25 cellular contexts compared by ENCODE assay signal in the genomic region with DNA sequence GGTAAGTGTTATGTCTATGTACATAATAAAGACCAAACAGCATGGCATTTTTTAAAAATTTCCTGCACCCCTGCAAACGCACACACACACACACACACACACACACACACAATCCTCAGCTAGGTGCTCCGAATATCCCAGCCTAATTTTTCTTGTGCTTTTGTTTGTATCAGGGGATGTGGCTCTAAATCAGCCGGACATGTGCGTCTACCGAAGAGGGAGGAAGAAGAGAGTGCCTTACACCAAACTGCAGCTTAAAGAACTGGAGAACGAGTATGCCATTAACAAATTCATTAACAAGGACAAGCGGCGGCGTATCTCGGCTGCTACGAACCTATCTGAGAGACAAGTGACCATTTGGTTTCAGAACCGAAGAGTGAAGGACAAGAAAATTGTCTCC. TPM values are rescaled to one million over a fixed set of nuclear protein-coding genes. Genes with fewer than 3 reads are reported as not detected.
A peak's percentile ranks its signal among the peaks of the same experiment; 100 is the strongest.
DNase-seq lines count a peak whose midpoint lies in the region; ATAC-seq and TF ChIP-seq lines count a peak whose summit lies in the region.
"Had no signal": no experiment of that assay in that cellular context is flagged by ENCODE, and none has a peak within 500 bp of the region (broad histone marks: within the 10 kb centered on the region; RNA-seq: fewer than 3 reads in every experiment).

No MANE protein-coding gene starts in this region.

- no peak overlapping the region for H3K9ac ChIP-seq in smooth muscle cell (ENCODE audit: low read depth)
- H3K9ac ChIP-seq: KMS-11 had no signal

- H4K20me1 ChIP-seq in smooth muscle cell (ENCODE audit: low read depth): no peaks in the 10 kb centered on the region

- 12% methylated on average over 12 of the region's 12 CpGs for WGBS in smooth muscle cell (ENCODE audit: low lambda C conversion rate)

- no peak overlapping the region for H3K27ac ChIP-seq in smooth muscle cell (ENCODE audit: low read depth)
- H3K27ac ChIP-seq: adrenal gland, breast epithelium, colonic mucosa, esophagus squamous epithelium, gastrocnemius medialis, KMS-11, lower lobe of right lung, psoas muscle had no signal

- H3K4me1 Mint-ChIP-seq in activated T-helper 17 cell treated with anti-CD3 and anti-CD28 coated beads, Interleukin-2, amount 50 U/mL, for 72 hours: peaks cover 8% of the 10 kb centered on the region

- H3K9me3 Mint-ChIP-seq in activated T-helper 17 cell treated with anti-CD3 and anti-CD28 coated beads, Interleukin-2, amount 50 U/mL, for 72 hours: peaks cover 9% of the 10 kb centered on the region
- H3K9me3 Mint-ChIP-seq: activated CD4-positive, alpha-beta memory T cell treated with anti-CD3 and anti-CD28 coated beads, Interleukin-2, amount 10 ng/mL, durations not matched to agents 7 days and 5 days; T-helper 2 cell treated with Interferon-gamma antibody and Interleukin-4, amounts not matched to agents 5 μg/mL and 100 μg/mL, for 36 hours had no signal

- peak overlapping the region; percentile 23 for H3K4me3 Mint-ChIP-seq in activated T-helper 17 cell treated with anti-CD3 and anti-CD28 coated beads, Interleukin-2, amount 50 U/mL, for 72 hours
- H3K4me3 Mint-ChIP-seq: activated CD4-positive, alpha-beta memory T cell treated with anti-CD3 and anti-CD28 coated beads, Interleukin-2, amount 10 ng/mL, durations not matched to agents 7 days and 5 days; T-helper 2 cell treated with Interferon-gamma antibody and Interleukin-4, amounts not matched to agents 5 μg/mL and 100 μg/mL, for 36 hours had no signal

- no peaks in the 10 kb centered on the region for H3K79me2 ChIP-seq in smooth muscle cell (ENCODE audit: low read depth)

- H3K4me2 ChIP-seq in smooth muscle cell: no peak overlapping the region
- H3K4me2 ChIP-seq: KMS-11 had no signal

- H3K27me3 ChIP-seq in HAP-1 (ENCODE audit: low read depth): no peaks in the 10 kb centered on the region
- peaks cover 100% of the 10 kb centered on the region for H3K27me3 ChIP-seq in smooth muscle cell (ENCODE audit: low read depth)

- TF ChIP-seq CTCF in smooth muscle cell (IDR thresholded peaks at IDR 0.05; ENCODE audit: borderline replicate concordance, insufficient read depth, poor library complexity, severe bottlenecking): no peak

- H3K4me3 ChIP-seq in HAP-1 (peak overlapping the region; percentile 41), smooth muscle cell (peak overlapping the region; percentile 58)
- H3K4me3 ChIP-seq: adrenal gland, breast epithelium, colonic mucosa, esophagus squamous epithelium, lower lobe of right lung, psoas muscle had no signal

- peaks cover 30% of the 10 kb centered on the region for H3K4me1 ChIP-seq in HAP-1
- no peaks in the 10 kb centered on the region for H3K4me1 ChIP-seq in smooth muscle cell (ENCODE audit: low read depth)

- H3F3A ChIP-seq in smooth muscle cell (ENCODE audit: low read depth): peaks cover 3% of the 10 kb centered on the region

- in situ Hi-C loops in HAP-1 (cut with MboI; ENCODE audit: low sequenced_read_pairs): loop anchor here (10.0 to 25.0 kb wide), 3 partner anchors 730 to 1382 kb away; no protein-coding TSS in a partner anchor

- H2AFZ ChIP-seq in smooth muscle cell (ENCODE audit: low read depth): no peak overlapping the region

- H3K9me3 ChIP-seq in HAP-1 (no peaks in the 10 kb centered on the region), smooth muscle cell (replicated peaks; ENCODE audit: low read depth) (no peaks in the 10 kb centered on the region)
- H3K9me3 ChIP-seq: adrenal gland, breast epithelium, colonic mucosa, esophagus squamous epithelium, gastrocnemius medialis, lower lobe of right lung, psoas muscle had no signal

- ATAC-seq in activated T-helper 17 cell treated with anti-CD3 and anti-CD28 coated beads, Interleukin-2, amount 50 U/mL, for 72 hours (replicated peaks): no peak
- ATAC-seq in GM19328 (IDR thresholded peaks at IDR 0.05; ENCODE audit: unreplicated experiment) (no peak), HG03571 (IDR thresholded peaks at IDR 0.05; ENCODE audit: unreplicated experiment) (no peak)
- ATAC-seq: gastrocnemius medialis, lower lobe of right lung, psoas muscle had no signal

- peaks cover 23% of the 10 kb centered on the region for H3K36me3 Mint-ChIP-seq in activated T-helper 17 cell treated with anti-CD3 and anti-CD28 coated beads, Interleukin-2, amount 50 U/mL, for 72 hours (ENCODE audit: low read depth)

- peak; percentile 14 to 16 for DNase-seq in activated T-cell treated with anti-CD3 and anti-CD28 coated beads, Interleukin-2, amount 50 U/mL, for 48 hours
- DNase-seq in activated T-cell treated with anti-CD3 and anti-CD28 coated beads for 4 hours: no peak
- no peak for DNase-seq in HAP-1 (ENCODE audit: low spot score in 2 of 2)
- no peak for DNase-seq in smooth muscle cell (lab: John Stamatoyannopoulos, UW; ENCODE audit: unreplicated experiment)
- DNase-seq: activated CD4-positive, alpha-beta memory T cell treated with anti-CD3 and anti-CD28 coated beads, Interleukin-2, amount 10 ng/mL, durations not matched to agents 7 days and 5 days; adrenal gland; colonic mucosa; esophagus squamous epithelium; gastrocnemius medialis; kidney; lower lobe of right lung; NCI-H187; NCI-H345; psoas muscle; stimulated activated CD4-positive, alpha-beta T cell treated with anti-CD3 and anti-CD28 coated beads, Interleukin-1b, Interleukin-23, amount 100 ng/mL, for 48 hours; substantia nigra had no signal

- no peaks in the 10 kb centered on the region for H3K36me3 ChIP-seq in HAP-1 (replicated peaks)
- H3K36me3 ChIP-seq in smooth muscle cell (ENCODE audit: low read depth): no peaks in the 10 kb centered on the region
- H3K36me3 ChIP-seq: adrenal gland, breast epithelium, colonic mucosa, esophagus squamous epithelium, gastrocnemius medialis, lower lobe of right lung had no signal

- H3K27me3 Mint-ChIP-seq in activated T-helper 17 cell treated with anti-CD3 and anti-CD28 coated beads, Interleukin-2, amount 50 U/mL, for 72 hours: peaks cover 74% of the 10 kb centered on the region

- no peak overlapping the region for H3K27ac Mint-ChIP-seq in activated T-helper 17 cell treated with anti-CD3 and anti-CD28 coated beads, Interleukin-2, amount 50 U/mL, for 72 hours
- H3K27ac Mint-ChIP-seq: activated CD4-positive, alpha-beta memory T cell treated with anti-CD3 and anti-CD28 coated beads, Interleukin-2, amount 10 ng/mL, durations not matched to agents 7 days and 5 days; CD14-positive monocyte had no signal

RNA-seq across cellular contexts. Expression of gene HOXD13, which starts 1.8 kb away (rescaled TPM):
- not detected for total RNA-seq in activated T-helper 17 cell treated with anti-CD3 and anti-CD28 coated beads, Interleukin-2, amount 50 U/mL, for 72 hours
- 0.31 and 1.9 TPM in 2 replicates for total RNA-seq in smooth muscle cell
- polyA plus RNA-seq in smooth muscle cell: 0.45 and 1.9 TPM in 2 replicates
- total RNA-seq: activated CD4-positive, alpha-beta memory T cell treated with anti-CD3 and anti-CD28 coated beads, Interleukin-2, amount 10 ng/mL, durations not matched to agents 7 days and 5 days; adrenal gland; breast epithelium; esophagus squamous epithelium; gastrocnemius medialis; kidney; lower lobe of right lung; psoas muscle; ureter had no signal
- polyA plus RNA-seq: adrenal gland, CD14-positive monocyte had no signal

RNA-seq across cellular contexts. Expression of gene HOXD12, which starts 5.3 kb away (rescaled TPM):
- not detected for total RNA-seq in activated T-helper 17 cell treated with anti-CD3 and anti-CD28 coated beads, Interleukin-2, amount 50 U/mL, for 72 hours
- total RNA-seq in smooth muscle cell: 0.54 TPM in 1 of 2 replicates, not detected in the other
- not detected in 2 replicates for polyA plus RNA-seq in smooth muscle cell
- total RNA-seq: activated CD4-positive, alpha-beta memory T cell treated with anti-CD3 and anti-CD28 coated beads, Interleukin-2, amount 10 ng/mL, durations not matched to agents 7 days and 5 days; adrenal gland; breast epithelium; colonic mucosa; esophagus squamous epithelium; gastrocnemius medialis; kidney; lower lobe of right lung; psoas muscle; skeletal muscle tissue; ureter had no signal
- polyA plus RNA-seq: adrenal gland, CD14-positive monocyte, psoas muscle had no signal

RNA-seq across cellular contexts. Expression of gene EVX2, which starts 10.5 kb away (rescaled TPM):
- total RNA-seq in activated T-helper 17 cell treated with anti-CD3 and anti-CD28 coated beads, Interleukin-2, amount 50 U/mL, for 72 hours: not detected
- 0.04 TPM in 1 of 2 replicates, not detected in the other for total RNA-seq in smooth muscle cell
- not detected in 2 replicates for polyA plus RNA-seq in smooth muscle cell
- total RNA-seq: activated CD4-positive, alpha-beta memory T cell treated with anti-CD3 and anti-CD28 coated beads, Interleukin-2, amount 10 ng/mL, durations not matched to agents 7 days and 5 days; adrenal gland; breast epithelium; colonic mucosa; esophagus squamous epithelium; gastrocnemius medialis; kidney; lower lobe of right lung; psoas muscle; ureter had no signal
- polyA plus RNA-seq: adrenal gland, CD14-positive monocyte, psoas muscle had no signal

RNA-seq across cellular contexts. Expression of gene HOXD11, which starts 12.8 kb away (rescaled TPM):
- total RNA-seq in activated T-helper 17 cell treated with anti-CD3 and anti-CD28 coated beads, Interleukin-2, amount 50 U/mL, for 72 hours: not detected
- total RNA-seq in smooth muscle cell: 4.4 and 9.8 TPM in 2 replicates
- 7.9 and 9.0 TPM in 2 replicates for polyA plus RNA-seq in smooth muscle cell
- total RNA-seq: activated CD4-positive, alpha-beta memory T cell treated with anti-CD3 and anti-CD28 coated beads, Interleukin-2, amount 10 ng/mL, durations not matched to agents 7 days and 5 days; adrenal gland; esophagus squamous epithelium; lower lobe of right lung; psoas muscle; skeletal muscle tissue had no signal
- polyA plus RNA-seq: adrenal gland, CD14-positive monocyte, psoas muscle had no signal

RNA-seq across cellular contexts. Expression of gene HOXD10, which starts 22.3 kb away (rescaled TPM):
- not detected for total RNA-seq in activated T-helper 17 cell treated with anti-CD3 and anti-CD28 coated beads, Interleukin-2, amount 50 U/mL, for 72 hours
- 6.7 and 9.9 TPM in 2 replicates for total RNA-seq in smooth muscle cell
- 10.6 and 11.4 TPM in 2 replicates for polyA plus RNA-seq in smooth muscle cell
- total RNA-seq: activated CD4-positive, alpha-beta memory T cell treated with anti-CD3 and anti-CD28 coated beads, Interleukin-2, amount 10 ng/mL, durations not matched to agents 7 days and 5 days; lower lobe of right lung; psoas muscle had no signal
- polyA plus RNA-seq: CD14-positive monocyte had no signal

Comparison
In these comparisons a context has a peak if more than half of its experiments do, and no peak if none do; other contexts are left out.
1. DNase-seq: peak in activated T-cell treated with anti-CD3 and anti-CD28 coated beads, Interleukin-2, amount 50 U/mL, for 48 hours (2 of 2); none in activated T-cell treated with anti-CD3 and anti-CD28 coated beads for 4 hours (single experiment), HAP-1 (0 of 2) and smooth muscle cell (single experiment).